ENCODE assay signal across 2 cellular contexts in the genomic region with DNA sequence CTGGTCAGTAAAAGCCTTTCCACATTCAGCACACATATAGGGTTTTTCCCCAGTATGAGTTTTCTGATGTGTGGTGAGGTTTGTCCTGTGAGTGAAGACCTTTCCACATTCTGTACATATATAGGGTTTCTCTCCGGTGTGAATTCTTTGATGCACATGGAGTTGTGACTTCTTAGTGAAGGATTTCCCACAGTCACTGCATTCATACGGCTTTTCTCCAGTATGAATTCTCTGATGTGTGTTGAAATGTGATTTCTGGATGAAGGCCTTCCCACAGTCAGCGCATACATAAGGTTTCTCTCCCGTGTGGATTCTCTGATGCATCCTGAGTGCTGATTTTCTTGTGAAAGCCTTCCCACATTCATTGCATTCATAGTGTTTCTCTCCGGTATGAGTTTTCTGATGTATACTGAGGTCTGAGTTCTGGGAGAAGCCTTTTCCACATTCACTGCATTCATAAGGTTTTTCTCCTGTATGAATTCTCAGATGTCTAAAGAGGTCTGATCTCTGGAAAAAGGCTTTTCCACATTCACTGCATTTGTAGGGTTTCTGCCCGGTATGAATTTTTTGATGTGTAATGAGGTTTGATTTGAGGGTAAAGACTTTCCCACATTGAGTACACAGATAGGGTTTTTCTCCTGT.
A peak's percentile ranks its signal among the peaks of the same experiment; 100 is the strongest.
TF ChIP-seq lines count a peak whose summit lies in the region.

No MANE protein-coding gene starts in this region.

TF ChIP-seq in HCT116, 20 proteins besides CTCF, POLR2A, EP300 and RAD21:
- TF ChIP-seq, protein P1, sequence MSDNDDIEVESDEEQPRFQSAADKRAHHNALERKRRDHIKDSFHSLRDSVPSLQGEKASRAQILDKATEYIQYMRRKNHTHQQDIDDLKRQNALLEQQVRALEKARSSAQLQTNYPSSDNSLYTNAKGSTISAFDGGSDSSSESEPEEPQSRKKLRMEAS (IDR thresholded peaks at IDR 0.05), result no peak
- TF ChIP-seq ZFX (IDR thresholded peaks at IDR 0.05), result no peak
- TF ChIP-seq FOSL1 (IDR thresholded peaks at IDR 0.05; ENCODE audit: low read depth), result no peak
- TF ChIP-seq ZNF274 (IDR thresholded peaks at IDR 0.05; ENCODE audit: low read depth, low read length), result peak; percentile 46
- no peak for TF ChIP-seq EZH2 (IDR thresholded peaks at IDR 0.05)

TF ChIP-seq in H1, 55 proteins besides CTCF, POLR2A, EP300 and RAD21:
- peak; percentile 59; the same call in 1 of the 2 replicates for TF ChIP-seq ZNF274 (IDR thresholded peaks at IDR 0.05; ENCODE audit: borderline replicate concordance, extremely low read depth, low read length)
- TF ChIP-seq HDAC6 (IDR thresholded peaks at IDR 0.05; ENCODE audit: low read depth, low read length), result no peak
- no peak for TF ChIP-seq SRF (IDR thresholded peaks at IDR 0.05; ENCODE audit: low read depth, low read length)
- TF ChIP-seq GABPA (IDR thresholded peaks at IDR 0.05; ENCODE audit: borderline replicate concordance, insufficient read depth, low read length), result no peak
- no peak for TF ChIP-seq JUND (IDR thresholded peaks at IDR 0.05; ENCODE audit: low read length)
- no peak for TF ChIP-seq JUN (IDR thresholded peaks at IDR 0.05; ENCODE audit: low read depth, low read length)
